In the genomic region with DNA sequence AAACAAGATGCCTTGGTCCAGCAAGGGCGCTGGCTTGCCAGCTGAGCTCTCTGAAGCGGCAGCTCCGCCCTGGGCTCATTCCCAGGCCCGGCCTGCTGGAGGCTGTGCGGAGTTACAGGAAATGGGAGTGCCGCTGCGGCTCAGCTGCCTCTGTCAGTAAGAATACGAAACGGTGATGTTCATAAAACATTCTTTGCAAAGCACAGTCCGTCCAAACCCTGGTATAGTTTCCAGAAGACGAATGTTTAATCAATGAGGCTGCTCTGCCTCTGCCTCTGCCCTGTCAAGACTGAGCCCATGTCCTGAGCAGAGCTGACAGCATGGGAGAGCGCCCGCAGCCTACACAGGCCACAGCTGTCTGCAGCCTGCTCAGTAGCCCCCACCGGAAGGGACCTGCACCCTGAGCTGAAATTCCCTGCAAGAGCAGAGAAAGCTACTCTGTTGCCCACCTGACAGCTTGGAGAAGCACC, we compare ENCODE assay signal across 9 cellular contexts.
DNase-seq lines count a peak whose midpoint lies in the region; ATAC-seq and TF ChIP-seq lines count a peak whose summit lies in the region.
"Had no signal": no experiment of that assay in that cellular context is flagged by ENCODE, and none has a peak within 500 bp of the region (broad histone marks: within the 10 kb centered on the region; RNA-seq: fewer than 3 reads in every experiment).

No MANE protein-coding gene starts in this region.

- no peak for ATAC-seq in GM18519 (IDR thresholded peaks at IDR 0.05; ENCODE audit: low FRiP score, unreplicated experiment)

- H3K27ac ChIP-seq in WERI-Rb-1: no peak overlapping the region

- peaks cover 11% of the 10 kb centered on the region for H3K4me1 Mint-ChIP-seq in glutamatergic neuron (ENCODE audit: low read depth, unreplicated experiment)
- H3K4me1 Mint-ChIP-seq in immature natural killer cell: peaks cover 7% of the 10 kb centered on the region in 2 donors

- no peaks in the 10 kb centered on the region for H3K36me3 Mint-ChIP-seq in glutamatergic neuron (ENCODE audit: unreplicated experiment)
- peaks cover 9 to 16% (median 13%) of the 10 kb centered on the region in 3 donors for H3K36me3 Mint-ChIP-seq in immature natural killer cell

- H3K36me3 ChIP-seq in WERI-Rb-1: no peaks in the 10 kb centered on the region

- H3K27ac Mint-ChIP-seq in glutamatergic neuron (ENCODE audit: unreplicated experiment) (peak overlapping the region; percentile 33), immature natural killer cell (no peak overlapping the region)
- H3K27ac Mint-ChIP-seq: B cell had no signal

- H3K9me3 ChIP-seq in WERI-Rb-1 (ENCODE audit: severe bottlenecking): no peaks in the 10 kb centered on the region

- H3K4me3 ChIP-seq in WERI-Rb-1 (ENCODE audit: low read depth, low read length): no peak overlapping the region

- H3K4me3 Mint-ChIP-seq in glutamatergic neuron (ENCODE audit: unreplicated experiment) (no peak overlapping the region), immature natural killer cell (no peak overlapping the region)
- H3K4me3 Mint-ChIP-seq: B cell had no signal

- no peaks in the 10 kb centered on the region for H3K27me3 Mint-ChIP-seq in glutamatergic neuron (ENCODE audit: unreplicated experiment)
- peaks cover 0 to 3% (median 2%) of the 10 kb centered on the region in 3 donors for H3K27me3 Mint-ChIP-seq in immature natural killer cell (ENCODE audit: low read depth in 3 of 3)
- H3K27me3 Mint-ChIP-seq: B cell had no signal

- H3K27me3 ChIP-seq in WERI-Rb-1 (ENCODE audit: insufficient read depth, low read depth, severe bottlenecking): no peaks in the 10 kb centered on the region

- TF ChIP-seq CTCF in WERI-Rb-1 (IDR thresholded peaks at IDR 0.05; ENCODE audit: low read depth, low read length) (no peak), glutamatergic neuron (IDR thresholded peaks at IDR 0.05; ENCODE audit: partially characterized antibody, unreplicated experiment) (no peak)

- H3K9me3 Mint-ChIP-seq in glutamatergic neuron (ENCODE audit: unreplicated experiment) (no peaks in the 10 kb centered on the region), immature natural killer cell (no peaks in the 10 kb centered on the region)

- DNase-seq in NCI-H1417 (lab: John Stamatoyannopoulos, UW) (peak; percentile 9 to 15 (median 9)), NCI-H1417 treated with DMSO at 0.1 percent for 48 hours (lab: John Stamatoyannopoulos, UW) (no peak), WERI-Rb-1 (peak; percentile 42), glutamatergic neuron (peak; percentile 62), occipital lobe (lab: John Stamatoyannopoulos, UW) (peak; percentile 55), activated gamma-delta T cell treated with Interleukin-2 at 50 U/mL for 16 hours (no peak), immature natural killer cell (no peak)

Comparison
In these comparisons a context has a peak if more than half of its experiments do, and no peak if none do; other contexts are left out.
1. DNase-seq: peak in NCI-H1417 (3 of 3), WERI-Rb-1 (single experiment), glutamatergic neuron (single experiment) and occipital lobe (single experiment); none in NCI-H1417 treated with DMSO at 0.1 percent for 48 hours (single experiment), activated gamma-delta T cell treated with Interleukin-2 at 50 U/mL for 16 hours (single experiment) and immature natural killer cell (0 of 3).